8 cellular contexts compared by ENCODE assay signal in the genomic region with DNA sequence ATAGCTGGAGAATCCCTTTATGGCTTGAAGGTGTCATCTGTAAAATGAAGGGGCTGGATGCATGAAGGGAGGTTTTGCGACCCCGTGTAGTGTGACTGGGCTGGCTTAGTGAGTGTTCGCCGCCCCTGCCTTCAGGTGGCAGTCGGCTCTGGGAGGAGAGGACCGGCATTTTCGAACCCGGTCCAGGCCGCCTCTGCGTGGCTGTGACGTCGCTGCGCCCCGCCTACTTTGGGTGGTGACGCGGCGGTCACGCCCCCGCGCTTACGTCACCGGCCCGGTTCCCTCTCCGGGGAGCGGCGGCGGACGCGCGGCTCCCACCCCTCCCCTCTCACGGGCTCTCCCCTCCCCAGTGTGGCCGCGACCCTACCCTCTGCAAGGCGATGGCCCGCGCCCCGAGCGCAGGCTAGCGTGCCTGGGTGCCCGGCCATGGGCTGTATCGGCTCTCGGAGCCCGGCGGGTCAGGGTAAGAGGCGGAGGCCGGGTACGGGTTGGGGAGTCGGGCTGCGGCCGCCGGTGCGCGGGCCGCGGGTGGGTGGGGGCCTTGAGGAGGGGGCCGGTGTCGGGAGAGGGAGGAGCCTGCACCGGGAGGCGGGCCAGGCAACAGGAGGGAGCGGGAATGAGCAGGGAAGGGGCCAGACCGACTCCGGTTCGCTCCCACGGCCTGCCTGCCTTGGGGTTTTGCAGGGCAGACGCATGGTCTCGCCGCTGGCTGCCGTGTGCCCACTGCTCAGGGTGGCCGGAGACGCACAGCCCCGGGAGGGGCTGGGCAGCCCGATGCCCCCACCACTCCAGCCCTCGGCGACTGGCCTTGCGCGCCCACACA. TPM values are rescaled to one million over a fixed set of nuclear protein-coding genes. Genes with fewer than 3 reads are reported as not detected.
DNase-seq lines count a peak whose midpoint lies in the region; ATAC-seq and TF ChIP-seq lines count a peak whose summit lies in the region.

No MANE protein-coding gene starts in this region.

- no peak for TF ChIP-seq CTCF in lower leg skin (IDR thresholded peaks at IDR 0.05)

- H3K4me3 ChIP-seq in lower leg skin (ENCODE audit: low read depth, poor library complexity, severe bottlenecking): peak overlapping the region; percentile 69

- no peak for TF ChIP-seq POLR2A in lower leg skin (IDR thresholded peaks at IDR 0.05)

- DNase-seq in NCI-H1694 (lab: John Stamatoyannopoulos, UW) (peak; percentile 42), NCI-H1694 treated with DMSO at 0.1 percent for 48 hours (lab: John Stamatoyannopoulos, UW) (no peak), NCI-H524 treated with DMSO at 0.1 percent for 48 hours (lab: John Stamatoyannopoulos, UW) (peak; percentile 22), dermis microvascular lymphatic vessel endothelial cell (ENCODE audit: low read depth in 2 of 2) (peak; percentile 48 to 80), lower leg skin (ENCODE audit: low spot score in 2 of 2) (peak; percentile 77 to 98)
- peak; percentile 87 to 89 for DNase-seq in activated CD4-positive, alpha-beta T cell treated with anti-CD3 and anti-CD28 coated beads, Interleukin-2, amount 50 U/mL, for 48 hours
- DNase-seq in stimulated activated CD4-positive, alpha-beta T cell treated with anti-CD3 and anti-CD28 coated beads, Interleukin-4, amount 100 ng/mL, for 4 hours: peak; percentile 83 to 92

- intact Hi-C loops in lower leg skin (cut with DNase I; ENCODE audit: low total_unique reads): no loop called here

- WGBS in lower leg skin, 2 donors: 0 to 4% methylated on average over 13 to 28 of the region's 76 CpGs

- ATAC-seq in HG03108 (IDR thresholded peaks at IDR 0.05; ENCODE audit: unreplicated experiment): peak; percentile 71

RNA-seq across cellular contexts. Expression of a gene that starts 1.5 kb away (rescaled TPM):
- total RNA-seq in dermis microvascular lymphatic vessel endothelial cell (25.2 and 43.9 TPM in 2 replicates), lower leg skin (10 to 100 TPM; 60.3 to 81.7 (median 66.9) TPM)

RNA-seq across cellular contexts. Expression of a gene that starts 21.5 kb away (rescaled TPM):
- total RNA-seq in dermis microvascular lymphatic vessel endothelial cell (212 and 278 TPM in 2 replicates), lower leg skin (100 to 1,000 TPM; 418 to 445 (median 433) TPM)

RNA-seq across cellular contexts. Expression of a gene that starts 25.5 kb away (rescaled TPM):
- total RNA-seq in dermis microvascular lymphatic vessel endothelial cell (2.1 and 2.3 TPM in 2 replicates), lower leg skin (1 to 10 TPM; 1.7 to 6.0 (median 4.0) TPM)

RNA-seq across cellular contexts. Expression of a gene that starts 25.6 kb away (rescaled TPM):
- total RNA-seq in dermis microvascular lymphatic vessel endothelial cell (82.8 and 89.1 TPM in 2 replicates), lower leg skin (10 to 100 TPM; 54.7 to 95.9 (median 66.8) TPM)

RNA-seq across cellular contexts. Expression of a gene that starts 36.8 kb away (rescaled TPM):
- total RNA-seq in dermis microvascular lymphatic vessel endothelial cell: 428 and 463 TPM in 2 replicates
- 100 to 1,000 TPM; 194 to 263 (median 211) TPM for total RNA-seq in lower leg skin
